In the genomic region with DNA sequence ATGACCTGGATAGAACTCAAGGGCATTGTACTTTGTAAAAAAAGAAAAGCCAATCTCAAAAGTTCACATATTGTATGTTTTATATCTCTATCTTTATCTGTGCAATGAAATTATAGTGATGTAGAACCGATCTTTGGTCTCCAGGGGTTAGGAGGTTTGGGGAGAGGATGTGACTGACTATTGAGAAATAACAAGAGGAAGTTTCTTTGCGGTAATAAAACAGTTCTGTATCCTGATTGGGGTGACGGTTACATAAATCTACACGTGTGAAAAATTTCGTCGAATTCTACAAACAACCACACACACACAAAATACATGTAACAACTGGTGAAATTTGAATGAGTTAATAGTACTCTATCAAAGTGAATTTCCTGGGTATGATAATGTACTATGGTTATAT, we compare ENCODE assay signal across 23 cellular contexts.
"Had no signal": no experiment of that assay in that cellular context is flagged by ENCODE, and none has a peak within 500 bp of the region (broad histone marks: within the 10 kb centered on the region; RNA-seq: fewer than 3 reads in every experiment).

No MANE protein-coding gene starts in this region.

- H3K4me3 ChIP-seq: adrenal gland, ascending aorta, heart right ventricle, lower lobe of right lung, neural progenitor cell, right lobe of liver, stomach, suprapubic skin, tibial nerve had no signal

- DNase-seq: activated T-cell treated with anti-CD3 and anti-CD28 coated beads, Interleukin-2, amount 50 U/mL, for 1 hour; adrenal gland; brain microvascular endothelial cell; caudate nucleus; effector CD8-positive, alpha-beta T cell; erythroblast; foreskin fibroblast; heart right ventricle; kidney; lower lobe of right lung; mesendoderm; naive B cell; posterior cingulate gyrus; right lobe of liver; small intestine; stimulated activated CD4-positive, alpha-beta T cell treated with anti-CD3 and anti-CD28 coated beads, Interleukin-2, amount 100 ng/mL, for 24 hours; stomach had no signal

- ATAC-seq: activated T-helper 17 cell treated with anti-CD3 and anti-CD28 coated beads, Interleukin-2, amount 50 U/mL, for 72 hours; heart right ventricle; lower lobe of right lung; right lobe of liver; stimulated activated effector memory CD8-positive, alpha-beta T cell treated with anti-CD3 and anti-CD28 coated beads, Interleukin-12 subunit alpha, Interleukin-12 subunit beta, amount 100 ng/mL, for 72 hours had no signal
